25 cellular contexts compared by ENCODE assay signal in the genomic region with DNA sequence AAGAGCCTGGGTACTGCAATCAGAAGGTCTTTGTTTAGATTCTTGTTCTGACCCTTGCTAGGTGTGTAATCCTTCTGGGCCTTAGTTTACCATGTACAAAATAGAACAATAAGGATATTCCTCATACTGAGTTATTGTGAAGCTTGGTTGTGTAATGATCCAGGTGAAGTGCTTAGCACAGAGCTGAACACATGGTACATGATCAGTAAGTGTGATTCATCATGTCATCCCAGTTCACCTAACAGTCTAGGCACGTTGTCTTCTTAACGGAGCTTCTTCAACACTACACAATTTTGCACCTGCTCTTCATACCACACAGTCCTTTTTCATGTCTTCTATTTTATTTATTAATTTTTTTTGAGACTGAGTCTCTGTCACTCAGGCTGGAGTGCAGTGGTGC.
"Had no signal": no experiment of that assay in that cellular context is flagged by ENCODE, and none has a peak within 500 bp of the region (broad histone marks: within the 10 kb centered on the region; RNA-seq: fewer than 3 reads in every experiment).

No MANE protein-coding gene starts in this region.

- FAIRE-seq: pancreas, small intestine, urothelium cell line had no signal

- H3K27ac ChIP-seq: neutrophil, pancreas, prostate gland, right lobe of liver, sigmoid colon, stomach, thoracic aorta, thyroid gland, tibial nerve, upper lobe of left lung had no signal

- H3K9me3 ChIP-seq: neutrophil, pancreas, prostate gland, right lobe of liver, sigmoid colon, stomach, thoracic aorta, thyroid gland, tibial nerve, upper lobe of left lung had no signal

- ATAC-seq: naive thymus-derived CD4-positive, alpha-beta T cell; natural killer cell treated with Interleukin-12 subunit alpha and Interleukin-12 subunit beta and Interleukin-15 and Interleukin-18, amount 100 ng/mL, for 72 hours; pancreas; right cardiac atrium; right lobe of liver; stimulated activated effector memory CD8-positive, alpha-beta T cell treated with anti-CD3 and anti-CD28 coated beads, Interleukin-12 subunit alpha, Interleukin-12 subunit beta, amount 100 ng/mL, for 72 hours; stimulated activated naive B cell treated with anti-CD40 and anti-IgM and Interleukin-4, amounts not matched to agents 10 μg/mL and 1 μg/mL and 100 μg/mL, for 72 hours had no signal

- DNase-seq: naive thymus-derived CD4-positive, alpha-beta T cell; nephron progenitor cell; nucleus accumbens; pancreas; right cardiac atrium; right lobe of liver; sigmoid colon; small intestine; stimulated activated CD4-positive, alpha-beta T cell treated with anti-CD3 and anti-CD28 coated beads, Interleukin-15, amount 100 ng/mL, for 24 hours; stimulated activated CD4-positive, alpha-beta T cell treated with anti-CD3 and anti-CD28 coated beads, Interleukin-2, amount 100 ng/mL, for 24 hours; stimulated activated CD4-positive, alpha-beta T cell treated with anti-CD3 and anti-CD28 coated beads, Interleukin-2, amount 100 ng/mL, for 48 hours; stimulated activated CD4-positive, alpha-beta T cell treated with anti-CD3 and anti-CD28 coated beads, Interleukin-4, amount 100 ng/mL, for 24 hours; stimulated activated naive B cell treated with anti-CD40 and anti-IgM and Interleukin-4, amounts not matched to agents 10 μg/mL and 1 μg/mL and 100 μg/mL, for 72 hours; stimulated activated naive CD4-positive, alpha-beta T cell treated with Interleukin-2 at 50 U/mL for 16 hours; stomach; thyroid gland; trophoblast cell; upper lobe of left lung had no signal

- H3K27me3 ChIP-seq: neutrophil, pancreas, sigmoid colon, stomach, thyroid gland, tibial nerve, upper lobe of left lung had no signal

- H3K4me1 ChIP-seq: pancreas, prostate gland, right lobe of liver, sigmoid colon, stomach, thyroid gland, tibial nerve, upper lobe of left lung had no signal

- H3K36me3 ChIP-seq: neutrophil, pancreas, prostate gland, right lobe of liver, sigmoid colon, stomach, thoracic aorta, thyroid gland, tibial nerve, upper lobe of left lung had no signal

- H3K4me3 ChIP-seq: pancreas, prostate gland, right lobe of liver, sigmoid colon, stomach, thoracic aorta, thyroid gland, tibial nerve, upper lobe of left lung had no signal
